In genomic region chr12:121061831-121062230, GRCh38 we compare ENCODE assay signal across 11 cellular contexts. TPM values are rescaled to one million over a fixed set of nuclear protein-coding genes. Genes with fewer than 3 reads are reported as not detected.
DNase-seq lines count a peak whose midpoint lies in the region; ATAC-seq, FAIRE-seq and TF ChIP-seq lines count a peak whose summit lies in the region.
"Had no signal": no experiment of that assay in that cellular context is flagged by ENCODE, and none has a peak within 500 bp of the region (broad histone marks: within the 10 kb centered on the region; RNA-seq: fewer than 3 reads in every experiment).

No MANE protein-coding gene starts in this region.

- H3K36me3 ChIP-seq in HCT116 (ENCODE audit: control insufficient read depth in 1 of 2, insufficient read depth in 2 of 2, low read length in 2 of 2), result no peaks in the 10 kb centered on the region
- H3K36me3 ChIP-seq in Panc1 (ENCODE audit: control insufficient read depth, insufficient read depth, low read length), result no peaks in the 10 kb centered on the region

- DNase-seq in HCT116 (ENCODE audit: low read depth, low spot score) (peak; percentile 10), Panc1 (ENCODE audit: low read depth, low spot score) (no peak), fibroblast of the conjunctiva (ENCODE audit: low read depth) (peak; percentile 4), hepatic stellate cell (ENCODE audit: low spot score) (no peak), germinal center (ENCODE audit: low spot score) (no peak)
- DNase-seq: activated naive CD4-positive, alpha-beta T cell treated with anti-CD3 and anti-CD28 coated beads, Interleukin-2, amount 50 U/mL, for 16 hours; T-helper 17 cell had no signal

- no peaks in the 10 kb centered on the region for H3K9me2 ChIP-seq in HCT116 (ENCODE audit: insufficient read depth)

- H2AFZ ChIP-seq in HCT116 (ENCODE audit: low read depth, low read length, poor library complexity, severe bottlenecking), result peak overlapping the region; percentile 98

- H3K27ac ChIP-seq in HCT116 (ENCODE audit: low read depth, low read length) (no peak overlapping the region), Panc1 (ENCODE audit: low read length) (no peak overlapping the region)

- H3K4me3 ChIP-seq in HCT116 (replicated peaks in 1 of 2; ENCODE audit: low read depth in 1 of 2, low read length in 2 of 2), result no peak overlapping the region
- no peak overlapping the region for H3K4me3 ChIP-seq in Panc1 (ENCODE audit: low read depth in 2 of 2, low read length in 2 of 2)

- H3K4me1 ChIP-seq in HCT116 (ENCODE audit: control insufficient read depth in 1 of 2, insufficient read depth in 2 of 2, low read length in 2 of 2), result peaks cover 5 to 14% of the 10 kb centered on the region in 2 experiments; a peak in 3 of 4 replicates
- H3K4me1 ChIP-seq in Panc1 (ENCODE audit: control insufficient read depth, insufficient read depth, low read length), result peaks cover 4% of the 10 kb centered on the region; the same call in 1 of the 2 replicates

- ATAC-seq in HCT116 (no peak), Panc1 (no peak), HG02571 (IDR thresholded peaks at IDR 0.05; ENCODE audit: unreplicated experiment) (no peak), GM19463 (IDR thresholded peaks at IDR 0.05; ENCODE audit: unreplicated experiment) (no peak)
- ATAC-seq: T-helper 17 cell had no signal

- BruUV-seq in HCT116 (replicated peaks; lab: Mats Ljungman, UMichigan) (no TSS peak), Panc1 (replicated peaks; lab: Mats Ljungman, UMichigan) (no TSS peak)

- POLR2A ChIA-PET in HCT116 (lab: Charles Lee) (no interaction called here), Panc1 (lab: Charles Lee) (no interaction called here)

- no peak overlapping the region for H3K4me2 ChIP-seq in HCT116 (ENCODE audit: low read length)

- no peaks in the 10 kb centered on the region for H3K79me2 ChIP-seq in HCT116 (ENCODE audit: insufficient read depth, low read length)

- TF ChIP-seq CTCF in HCT116 (IDR thresholded peaks at IDR 0.05 in 2 of 3, conservative IDR thresholded peaks at IDR 0.05 in 1 of 3; ENCODE audit: borderline replicate concordance in 1 of 3, insufficient read depth in 1 of 3, low read depth in 2 of 3, low read length in 2 of 3) (peak; percentile 28 to 72 (median 45); a peak in 5 of 6 replicates), Panc1 (IDR thresholded peaks at IDR 0.05) (peak; percentile 63; the same call in 1 of the 2 replicates)

- no peaks in the 10 kb centered on the region for H3K27me3 ChIP-seq in HCT116 (ENCODE audit: insufficient read depth, low read length)
- H3K27me3 ChIP-seq in Panc1 (ENCODE audit: control insufficient read depth, insufficient read depth, low read length), result peaks cover 3% of the 10 kb centered on the region; the same call in 1 of the 2 replicates

- in situ Hi-C loops in Panc1 (cut with HindIII; ENCODE audit: low pct_unique_long_range_greater_than_20kb, low sequenced_read_pairs), result no loop called here

- TF ChIP-seq RAD21 in HCT116 (IDR thresholded peaks at IDR 0.05; ENCODE audit: low read depth), result peak; percentile 77

- intact Hi-C loops in HCT116 (cut with micrococcal nuclease) (loop anchor here (5.0 kb wide), 4 partner anchors 35 to 380 kb away; partner anchors contain the start of gene CAMKK2), Panc1 (cut with micrococcal nuclease; ENCODE audit: unreplicated experiment) (loop anchor here (2.0 kb wide), 1 partner anchor 35 kb away; no protein-coding TSS in a partner anchor)

- no peaks in the 10 kb centered on the region for H3K9me3 ChIP-seq in HCT116 (ENCODE audit: control insufficient read depth in 1 of 2, insufficient read depth in 1 of 2, low read depth in 1 of 2, low read length in 2 of 2)
- H3K9me3 ChIP-seq in Panc1 (ENCODE audit: control insufficient read depth, insufficient read depth, low read depth, low read length), result no peaks in the 10 kb centered on the region

- no peak overlapping the region for H3K9ac ChIP-seq in HCT116 (ENCODE audit: low read length)

- CTCF ChIA-PET in HCT116 (lab: Charles Lee), result interaction anchor here (1.2 to 2.4 kb wide), 9 partner anchors 13 to 415 kb away, joined by 3 to 16 read pairs (median 4); no protein-coding TSS in a partner anchor
- CTCF ChIA-PET in Panc1 (lab: Charles Lee), result interaction anchor here (0.5 kb wide), 1 partner anchor 33 kb away, joined by 7 read pairs; no protein-coding TSS in a partner anchor

- no peak for TF ChIP-seq POLR2A in HCT116 (IDR thresholded peaks at IDR 0.05; ENCODE audit: borderline replicate concordance, extremely low read depth, insufficient read depth, insufficient read length)

- peak; percentile 14 for FAIRE-seq in A204.1 (lab: Jason Lieb, UNC)
- FAIRE-seq: urothelium cell line had no signal

- H4K20me1 ChIP-seq in HCT116 (ENCODE audit: insufficient read depth), result no peaks in the 10 kb centered on the region

- RAD21 ChIA-PET in HCT116 (lab: Charles Lee; ENCODE audit: low non-redundant PET in 1 of 2, low total read pairs in 2 of 2, uncharacterized antibody in 2 of 2, unreplicated experiment in 2 of 2), result no interaction called here

TF ChIP-seq in HCT116, 20 proteins besides CTCF, POLR2A, EP300 and RAD21:
- no peak for TF ChIP-seq REST (IDR thresholded peaks at IDR 0.05; ENCODE audit: low read depth)
- TF ChIP-seq ATF3 (IDR thresholded peaks at IDR 0.05), result no peak
- TF ChIP-seq CBX3 (IDR thresholded peaks at IDR 0.05; ENCODE audit: low read depth), result no peak
- TF ChIP-seq EZH2phosphoT487 (IDR thresholded peaks at IDR 0.05; ENCODE audit: borderline replicate concordance), result no peak
- TF ChIP-seq EZH2 (IDR thresholded peaks at IDR 0.05), result no peak

RNA-seq across cellular contexts. Expression of gene OASL, which starts 22.8 kb away (rescaled TPM):
- total RNA-seq in HCT116 (2021; ENCODE audit: unreplicated experiment), result 4.1 TPM
- 2.8 and 5.2 TPM in 2 replicates for polyA plus RNA-seq in HCT116 (2012)
- total RNA-seq in Panc1 (2021; ENCODE audit: unreplicated experiment), result 21.1 TPM
- polyA plus RNA-seq in Panc1 (2012; ENCODE audit: insufficient read length), result 7.5 TPM

RNA-seq across cellular contexts. Expression of gene C12orf43, which starts 45.5 kb away (rescaled TPM):
- total RNA-seq in HCT116 (2021; ENCODE audit: unreplicated experiment) (16.2 TPM), Panc1 (2021; ENCODE audit: unreplicated experiment) (20.7 TPM)
- 9.7 and 10.8 TPM in 2 replicates for polyA plus RNA-seq in HCT116 (2012)
- polyA plus RNA-seq in Panc1 (2012; ENCODE audit: insufficient read length), result 15.4 TPM

Comparison
In these comparisons a context has a peak if more than half of its experiments do, and no peak if none do; other contexts are left out.
1. DNase-seq: peak in HCT116 (single experiment) and fibroblast of the conjunctiva (single experiment); none in Panc1 (single experiment), hepatic stellate cell (single experiment) and germinal center (single experiment).